1 cellular context compared by ENCODE assay signal in genomic region chr1:43346636-43347035, GRCh38.
TF ChIP-seq lines count a peak whose summit lies in the region.

No MANE protein-coding gene starts in this region.

TF ChIP-seq in H1, 55 proteins besides CTCF, POLR2A, EP300 and RAD21:
- TF ChIP-seq SP4 (IDR thresholded peaks at IDR 0.05; ENCODE audit: low read length) (no peak), SIX5 (IDR thresholded peaks at IDR 0.05; ENCODE audit: low read depth, low read length) (no peak), SP1 (IDR thresholded peaks at IDR 0.05; ENCODE audit: low read depth, low read length) (no peak)
